8 cellular contexts compared by ENCODE assay signal in the genomic region with DNA sequence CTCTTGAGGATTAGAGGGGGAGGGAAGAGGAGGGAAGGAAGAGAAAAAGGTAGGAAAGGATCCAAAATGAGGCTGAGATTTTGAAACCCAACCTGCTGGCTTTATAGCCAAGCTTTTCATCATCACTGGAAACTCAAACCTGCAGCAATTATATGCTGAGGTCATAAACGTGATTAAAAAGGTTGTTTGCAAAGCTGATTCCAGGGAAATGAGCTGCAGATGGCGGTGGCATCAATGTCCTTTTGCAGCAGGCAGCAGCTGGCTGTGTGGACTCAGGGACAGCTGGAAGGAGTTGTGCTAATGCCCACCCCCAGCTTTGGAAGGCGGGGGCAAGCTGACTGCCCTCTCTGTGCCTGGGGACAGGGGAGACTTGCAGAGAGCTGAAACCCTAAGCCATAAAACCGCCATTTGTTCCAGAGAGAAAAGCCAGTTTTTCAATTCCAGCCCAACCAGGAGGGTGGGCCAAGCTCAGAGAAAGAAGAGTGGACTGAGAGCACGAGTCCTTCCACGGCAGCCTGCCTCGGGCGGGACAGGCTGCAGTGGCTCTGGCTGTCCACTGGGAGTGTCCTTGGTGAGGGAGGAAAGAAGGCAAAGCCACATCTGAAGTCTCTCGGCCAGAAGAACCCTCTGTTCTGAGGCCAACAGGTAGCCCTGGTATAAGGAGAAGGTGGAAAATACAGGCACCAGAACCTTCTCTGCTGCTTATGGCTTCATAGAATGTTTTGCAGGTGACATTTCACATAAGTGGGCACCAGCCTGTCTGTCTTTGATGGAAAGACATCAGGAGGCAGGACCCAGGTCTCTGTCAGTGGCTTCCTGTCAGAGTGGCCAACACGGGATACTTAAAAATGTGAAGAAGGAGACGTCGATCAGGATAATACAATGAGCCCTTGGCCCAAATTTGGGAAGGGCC.
DNase-seq lines count a peak whose midpoint lies in the region; ATAC-seq and TF ChIP-seq lines count a peak whose summit lies in the region.

No MANE protein-coding gene starts in this region.

- H3K4me3 ChIP-seq in cardiac muscle cell (no peak overlapping the region), skeletal muscle satellite cell (ENCODE audit: low read length) (no peak overlapping the region)

- no peaks in the 10 kb centered on the region for H3K4me1 ChIP-seq in cardiac muscle cell (ENCODE audit: low read depth)
- no peaks in the 10 kb centered on the region for H3K4me1 ChIP-seq in skeletal muscle satellite cell (ENCODE audit: control insufficient read depth, insufficient read depth, low read length)

- TF ChIP-seq CTCF in C4-2B (conservative IDR thresholded peaks at IDR 0.05) (peak; percentile 80), cardiac muscle cell (IDR thresholded peaks at IDR 0.05; ENCODE audit: low read depth, low read length) (peak; percentile 55)

- H3K9ac ChIP-seq in skeletal muscle satellite cell (ENCODE audit: low read depth, low read length): no peak overlapping the region

- peak; percentile 50 for DNase-seq in M059J (ENCODE audit: low read depth)
- DNase-seq in SK-N-DZ (ENCODE audit: low spot score): peak; percentile 84
- DNase-seq in cardiac muscle cell (ENCODE audit: low read depth in 1 of 2, low spot score in 1 of 2): peak; percentile 55 to 62
- no peak for DNase-seq in activated gamma-delta T cell (lab: John Stamatoyannopoulos, UW)

- H3K36me3 ChIP-seq in cardiac muscle cell (no peaks in the 10 kb centered on the region), skeletal muscle satellite cell (ENCODE audit: insufficient read depth, low read length) (no peaks in the 10 kb centered on the region)

- H3K27ac ChIP-seq in C4-2B (no peak overlapping the region), cardiac muscle cell (no peak overlapping the region)

- H3K4me2 ChIP-seq in skeletal muscle satellite cell (ENCODE audit: low read length): peak overlapping the region; percentile 52

- no peaks in the 10 kb centered on the region for H3K9me3 ChIP-seq in cardiac muscle cell (ENCODE audit: low read depth)
- H3K9me3 ChIP-seq in skeletal muscle satellite cell (replicated peaks; ENCODE audit: low read length): no peaks in the 10 kb centered on the region

- H3K27me3 ChIP-seq in cardiac muscle cell: no peaks in the 10 kb centered on the region
- H3K27me3 ChIP-seq in skeletal muscle satellite cell (ENCODE audit: control insufficient read depth, insufficient read depth, low read length): peaks cover 69% of the 10 kb centered on the region

- no peak for ATAC-seq in GM19455 (IDR thresholded peaks at IDR 0.05; ENCODE audit: unreplicated experiment)
- no peak for ATAC-seq in HG03460 (IDR thresholded peaks at IDR 0.05; ENCODE audit: unreplicated experiment)
